In the genomic region with DNA sequence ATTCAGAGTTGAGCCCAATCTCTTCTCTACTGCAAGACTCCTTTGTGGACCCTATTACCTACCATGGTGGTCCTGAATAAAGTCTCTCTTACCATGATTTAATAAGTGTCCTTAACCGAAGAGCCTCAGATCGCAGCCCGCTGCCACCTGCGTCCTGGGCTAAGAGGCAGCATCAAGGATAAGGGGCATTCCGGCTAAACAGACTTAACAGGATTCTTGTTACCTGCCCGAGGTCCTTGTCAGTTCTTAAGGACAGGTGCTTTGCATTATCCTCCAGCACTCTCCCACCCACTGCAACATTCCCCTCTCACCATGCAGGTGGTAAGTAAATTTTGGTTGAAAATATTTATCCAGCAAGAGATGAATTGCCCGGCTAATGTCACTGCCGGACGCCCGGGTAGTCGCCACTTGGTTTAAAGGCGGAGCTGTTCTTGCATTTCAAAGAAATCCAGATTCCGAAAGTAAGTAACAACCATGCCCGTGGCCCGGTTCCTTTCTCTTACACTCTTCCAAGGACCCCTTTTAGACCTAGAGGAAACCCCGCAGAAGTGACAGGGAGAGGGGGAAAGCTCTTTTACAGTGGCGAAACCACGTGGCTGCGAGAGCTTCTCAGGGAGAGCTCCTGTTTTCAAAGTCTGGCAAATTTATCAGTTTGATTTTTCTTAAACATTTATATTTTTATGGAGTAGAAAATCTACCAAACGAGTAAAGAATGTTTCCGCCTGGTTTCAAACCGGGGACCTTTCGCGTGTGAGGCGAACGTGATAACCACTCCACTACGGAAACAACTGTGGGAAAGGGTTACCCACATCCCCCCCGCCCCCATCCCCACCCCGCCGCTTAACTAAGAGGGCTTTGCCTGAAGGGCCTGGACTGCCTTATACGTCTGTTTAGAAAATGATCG, we compare ENCODE assay signal across 10 cellular contexts. TPM values are rescaled to one million over a fixed set of nuclear protein-coding genes. Genes with fewer than 3 reads are reported as not detected.
DNase-seq lines count a peak whose midpoint lies in the region; ATAC-seq and TF ChIP-seq lines count a peak whose summit lies in the region.
"Had no signal": no experiment of that assay in that cellular context is flagged by ENCODE, and none has a peak within 500 bp of the region (broad histone marks: within the 10 kb centered on the region; RNA-seq: fewer than 3 reads in every experiment).

No MANE protein-coding gene starts in this region.

- no peaks in the 10 kb centered on the region for H3K4me1 ChIP-seq in BLaER1
- no peaks in the 10 kb centered on the region for H3K4me1 ChIP-seq in adipocyte (ENCODE audit: control insufficient read depth, insufficient read depth, low read length)
- H3K4me1 ChIP-seq in mesodermal cell (ENCODE audit: control insufficient read depth, insufficient read depth, low read length, poor library complexity, severe bottlenecking), result no peaks in the 10 kb centered on the region
- no peaks in the 10 kb centered on the region for H3K4me1 ChIP-seq in psoas muscle
- no peaks in the 10 kb centered on the region for H3K4me1 ChIP-seq in right cardiac atrium (ENCODE audit: control insufficient read depth, insufficient read depth, low read length)
- H3K4me1 ChIP-seq: lower lobe of right lung had no signal

- H3K27me3 ChIP-seq in BLaER1 (no peaks in the 10 kb centered on the region), adipocyte (replicated peaks; ENCODE audit: control insufficient read depth, insufficient read depth, low read length) (peaks cover 16% of the 10 kb centered on the region), psoas muscle (ENCODE audit: insufficient read depth in 3 of 3, low read length in 2 of 3) (peaks cover 11 to 42% (median 13%) of the 10 kb centered on the region in 3 donors), right cardiac atrium (ENCODE audit: control insufficient read depth, insufficient read depth) (no peaks in the 10 kb centered on the region)

- peaks cover 19% of the 10 kb centered on the region; the same call in 1 of the 2 replicates for H3K9me3 ChIP-seq in BLaER1
- H3K9me3 ChIP-seq in adipocyte (ENCODE audit: control insufficient read depth, low read length), result no peaks in the 10 kb centered on the region
- no peaks in the 10 kb centered on the region for H3K9me3 ChIP-seq in mesodermal cell (ENCODE audit: control insufficient read depth, low read length)
- H3K9me3 ChIP-seq in psoas muscle, result no peaks in the 10 kb centered on the region
- no peaks in the 10 kb centered on the region for H3K9me3 ChIP-seq in right cardiac atrium (ENCODE audit: control insufficient read depth, low read length)
- H3K9me3 ChIP-seq: lower lobe of right lung had no signal

- peak overlapping the region; percentile 11; the same call in 1 of the 2 replicates for H3K4me2 ChIP-seq in BLaER1

- no peak overlapping the region for H3K9ac ChIP-seq in BLaER1
- H3K9ac ChIP-seq in adipocyte (ENCODE audit: low read length), result no peak overlapping the region

- CTCF ChIA-PET in HEK293T (lab: Yijun Ruan, JAX), result interaction anchor here (0.6 kb wide), 1 partner anchor 1337 kb away, joined by 3 read pairs; no protein-coding TSS in a partner anchor

- ATAC-seq in psoas muscle (no peak), right cardiac atrium (no peak)
- ATAC-seq: lower lobe of right lung had no signal

- H3K27ac ChIP-seq in BLaER1, result no peak overlapping the region
- H3K27ac ChIP-seq in mesodermal cell (ENCODE audit: low read depth, low read length, severe bottlenecking), result no peak overlapping the region
- no peak overlapping the region for H3K27ac ChIP-seq in psoas muscle
- no peak overlapping the region for H3K27ac ChIP-seq in right cardiac atrium (ENCODE audit: low read length)
- H3K27ac ChIP-seq: lower lobe of right lung had no signal

- POLR2A ChIA-PET in HEK293T (lab: Yijun Ruan, JAX), result no interaction called here

- no peaks in the 10 kb centered on the region for H4K20me1 ChIP-seq in BLaER1

- H3K4me3 ChIP-seq in BLaER1, result no peak overlapping the region
- H3K4me3 ChIP-seq in Jurkat, Clone E6-1 (ENCODE audit: low read length), result 0 out of 2 replicates have a peak overlapping the region, but pooled peaks have one; percentile 5
- peak overlapping the region; percentile 46 for H3K4me3 ChIP-seq in adipocyte (ENCODE audit: low read length)
- H3K4me3 ChIP-seq in mesodermal cell (ENCODE audit: extremely low read depth, insufficient read depth, low read length, poor library complexity, severe bottlenecking), result peak overlapping the region; percentile 31
- no peak overlapping the region for H3K4me3 ChIP-seq in psoas muscle
- no peak overlapping the region for H3K4me3 ChIP-seq in right cardiac atrium (ENCODE audit: low read length)
- H3K4me3 ChIP-seq: lower lobe of right lung had no signal

- no peak for TF ChIP-seq CTCF in psoas muscle (IDR thresholded peaks at IDR 0.05)

- H3K36me3 ChIP-seq in BLaER1, result peaks cover 12% of the 10 kb centered on the region; the same call in 1 of the 2 replicates
- no peaks in the 10 kb centered on the region for H3K36me3 ChIP-seq in adipocyte (ENCODE audit: control insufficient read depth, insufficient read depth, low read length, severe bottlenecking)
- no peaks in the 10 kb centered on the region for H3K36me3 ChIP-seq in mesodermal cell (ENCODE audit: control insufficient read depth, insufficient read depth, low read length)
- H3K36me3 ChIP-seq in psoas muscle (ENCODE audit: insufficient read depth in 1 of 2, low read depth in 1 of 2), result no peaks in the 10 kb centered on the region
- H3K36me3 ChIP-seq: lower lobe of right lung had no signal

- intact Hi-C loops in psoas muscle (cut with DNase I), result no loop called here
- intact Hi-C loops in right cardiac atrium (cut with DNase I), result no loop called here

- WGBS in mesodermal cell (ENCODE audit: insufficient coverage in 2 of 2), 2 experiments, result 23 to 41% methylated on average over 13 of the region's 32 CpGs
- WGBS in psoas muscle, 3 donors, result 13 to 15% (median 15%) methylated on average over 32 of the region's 32 CpGs
- WGBS in right cardiac atrium, result 10% methylated on average over 32 of the region's 32 CpGs

- DNase-seq in Jurkat, Clone E6-1 (ENCODE audit: low read depth, low spot score), result peak; percentile 61
- DNase-seq in adipocyte (ENCODE audit: low read depth), result peak; percentile 20
- DNase-seq in HEK293T (ENCODE audit: extremely low spot score), result no peak
- no peak for DNase-seq in psoas muscle
- no peak for DNase-seq in right cardiac atrium
- DNase-seq in DMS53 (lab: John Stamatoyannopoulos, UW), result no peak
- DNase-seq: lower lobe of right lung, NCI-H774 had no signal

TF ChIP-seq in HEK293T, 16 proteins besides CTCF, POLR2A, EP300 and RAD21:
- TF ChIP-seq HDGF (IDR thresholded peaks at IDR 0.05; ENCODE audit: borderline replicate concordance), result no peak
- no peak for TF ChIP-seq NFRKB (IDR thresholded peaks at IDR 0.05)
- no peak for TF ChIP-seq SP1 (IDR thresholded peaks at IDR 0.05)
- no peak for TF ChIP-seq BHLHE40 (IDR thresholded peaks at IDR 0.05; ENCODE audit: borderline replicate concordance)
- no peak for TF ChIP-seq FOXA1 (IDR thresholded peaks at IDR 0.05)

RNA-seq across cellular contexts. Expression of a gene that starts 41.9 kb away (rescaled TPM):
- polyA plus RNA-seq in Jurkat, Clone E6-1 (2012; ENCODE audit: insufficient read depth, insufficient read length), result 6.3 TPM
- polyA plus RNA-seq in mesodermal cell (2013, experiment 1 of 2), result 1.4 TPM
- 1.5 TPM for polyA plus RNA-seq in mesodermal cell (2013, experiment 2 of 2)
- total RNA-seq in psoas muscle (not detected), right cardiac atrium (1 to 10 TPM in 1 of 4 donors, under 1 TPM in 2, not detected in 1; 0.26 to 1.7 (median 0.85) TPM)
- polyA plus RNA-seq in psoas muscle (under 1 TPM in 1 of 3 donors, not detected in 2; 0.08 TPM), right cardiac atrium (0.36 TPM)

Comparison
In these comparisons a context has a peak if more than half of its experiments do, and no peak if none do; other contexts are left out.
1. H3K4me3 ChIP-seq: peak in Jurkat, Clone E6-1 (single experiment), adipocyte (single experiment) and mesodermal cell (single experiment); none in BLaER1 (single experiment), psoas muscle (single experiment) and right cardiac atrium (single experiment).
2. DNase-seq: peak in Jurkat, Clone E6-1 (single experiment) and adipocyte (single experiment); none in HEK293T (single experiment), psoas muscle (0 of 2), right cardiac atrium (0 of 3) and DMS53 (single experiment).